ENCODE assay signal across 8 cellular contexts in genomic region chr17:54992797-54993639, GRCh38. TPM values are rescaled to one million over a fixed set of nuclear protein-coding genes. Genes with fewer than 3 reads are reported as not detected.
DNase-seq lines count a peak whose midpoint lies in the region; ATAC-seq and TF ChIP-seq lines count a peak whose summit lies in the region.

No MANE protein-coding gene starts in this region.

- no peak overlapping the region for H3K27ac Mint-ChIP-seq in activated T-cell treated with anti-CD3 and anti-CD28 coated beads, Interleukin-2, amount 50 U/mL, for 24 hours

- H3K4me3 ChIP-seq in adrenal gland = no peak overlapping the region

- no peaks in the 10 kb centered on the region for H3K9me3 ChIP-seq in adrenal gland (replicated peaks in 1 of 3)

- no peak overlapping the region for H3K4me3 Mint-ChIP-seq in activated T-cell treated with anti-CD3 and anti-CD28 coated beads, Interleukin-2, amount 50 U/mL, for 24 hours

- H3K4me1 ChIP-seq in adrenal gland (replicated peaks in 1 of 2) = no peaks in the 10 kb centered on the region

- H3K4me1 Mint-ChIP-seq in activated T-cell treated with anti-CD3 and anti-CD28 coated beads, Interleukin-2, amount 50 U/mL, for 24 hours (ENCODE audit: low read depth) = no peaks in the 10 kb centered on the region

- no peak overlapping the region for H3K27ac ChIP-seq in adrenal gland

- H3K36me3 Mint-ChIP-seq in activated T-cell treated with anti-CD3 and anti-CD28 coated beads, Interleukin-2, amount 50 U/mL, for 24 hours (ENCODE audit: low read depth) = peaks cover 19% of the 10 kb centered on the region

- TF ChIP-seq CTCF in adrenal gland (IDR thresholded peaks at IDR 0.05) = peak; percentile 44 to 75 (median 66)

- peak; percentile 32 for DNase-seq in activated T-cell treated with anti-CD3 and anti-CD28 coated beads, Interleukin-2, amount 50 U/mL, for 24 hours
- DNase-seq in activated T-cell treated with anti-CD3 and anti-CD28 coated beads for 4 hours (no peak), NCI-H2227 treated with DMSO at 0.1 percent for 48 hours (lab: John Stamatoyannopoulos, UW) (peak; percentile 78), adrenal gland (no peak), hepatic stellate cell (ENCODE audit: low spot score) (peak; percentile 7), stromal cell of bone marrow (ENCODE audit: low read depth) (peak; percentile 18)

- peak; percentile 72 for ATAC-seq in HG03095 (IDR thresholded peaks at IDR 0.05; ENCODE audit: unreplicated experiment)
- no peak for ATAC-seq in GM19328 (IDR thresholded peaks at IDR 0.05; ENCODE audit: unreplicated experiment)

- no peaks in the 10 kb centered on the region for H3K36me3 ChIP-seq in adrenal gland (replicated peaks in 1 of 2)

- 74 to 84% (median 80%) methylated on average over 8 of the region's 8 CpGs for WGBS in adrenal gland, 4 donors

- no peaks in the 10 kb centered on the region for H3K27me3 Mint-ChIP-seq in activated T-cell treated with anti-CD3 and anti-CD28 coated beads, Interleukin-2, amount 50 U/mL, for 24 hours

- TF ChIP-seq POLR2A in adrenal gland (IDR thresholded peaks at IDR 0.05) = no peak

- H3K9me3 Mint-ChIP-seq in activated T-cell treated with anti-CD3 and anti-CD28 coated beads, Interleukin-2, amount 50 U/mL, for 24 hours = no peaks in the 10 kb centered on the region

- intact Hi-C loops in adrenal gland (cut with DNase I) = loop anchor here (5.0 to 10.0 kb wide), 3 partner anchors 352 to 522 kb away; partner anchors contain the start of gene SMIM36 (in 1 of the 2)

- H3K27me3 ChIP-seq in adrenal gland = no peaks in the 10 kb centered on the region

RNA-seq across cellular contexts. Expression of gene STXBP4, which starts 24.5 kb away (rescaled TPM):
- 10 to 100 TPM in 6 of 8 donors, 1 to 10 TPM in 2; 6.0 to 50.7 (median 13.2) TPM for total RNA-seq in adrenal gland
- polyA plus RNA-seq in adrenal gland = 10 to 100 TPM in 1 of 3 donors, 1 to 10 TPM in 1, under 1 TPM in 1; 0.81 to 11.2 (median 3.5) TPM

RNA-seq across cellular contexts. Expression of gene COX11, which starts 24.6 kb away (rescaled TPM):
- 10 to 100 TPM; 37.5 to 63.5 (median 55.3) TPM for total RNA-seq in adrenal gland
- polyA plus RNA-seq in adrenal gland = 10 to 100 TPM; 16.8 to 32.8 (median 26.9) TPM

Comparison
In these comparisons a context has a peak if more than half of its experiments do, and no peak if none do; other contexts are left out.
1. DNase-seq: peak in activated T-cell treated with anti-CD3 and anti-CD28 coated beads, Interleukin-2, amount 50 U/mL, for 24 hours (single experiment), NCI-H2227 treated with DMSO at 0.1 percent for 48 hours (single experiment), hepatic stellate cell (single experiment) and stromal cell of bone marrow (single experiment); none in activated T-cell treated with anti-CD3 and anti-CD28 coated beads for 4 hours (single experiment) and adrenal gland (0 of 7).